Comparison of ENCODE assay signal across 1 cellular context in genomic region chr10:31101123-31101522, GRCh38.
TF ChIP-seq lines count a peak whose summit lies in the region.

No MANE protein-coding gene starts in this region.

TF ChIP-seq in HepG2, 621 proteins besides CTCF, POLR2A, EP300 and RAD21 (continued from another document):
- TF ChIP-seq SIN3B (IDR thresholded peaks at IDR 0.05; ENCODE audit: low read length) (no peak), MEIS2 (CRISPR knock-in tag; IDR thresholded peaks at IDR 0.05) (no peak), KAT7 (CRISPR knock-in tag; IDR thresholded peaks at IDR 0.05; ENCODE audit: borderline replicate concordance) (no peak), MBNL3 (CRISPR knock-in tag; conservative IDR thresholded peaks at IDR 0.05) (no peak)
